8 cellular contexts compared by ENCODE assay signal in genomic region chr3:126083138-126083445, GRCh38. TPM values are rescaled to one million over a fixed set of nuclear protein-coding genes. Genes with fewer than 3 reads are reported as not detected.
DNase-seq lines count a peak whose midpoint lies in the region; ATAC-seq, FAIRE-seq and TF ChIP-seq lines count a peak whose summit lies in the region.

No MANE protein-coding gene starts in this region.

- intact Hi-C loops in adrenal gland (cut with DNase I) (no loop called here), HepG2 (cut with micrococcal nuclease; ENCODE audit: unreplicated experiment) (loop anchor here (5.0 kb wide), 2 partner anchors 91 to 111 kb away; no protein-coding TSS in a partner anchor), tibial artery (cut with DNase I; ENCODE audit: low total_unique reads) (loop anchor here (5.0 kb wide), 1 partner anchor 394 kb away; the partner anchor contains the start of gene ZXDC)

- TF ChIP-seq RAD21 in HepG2 (CRISPR knock-in tag; IDR thresholded peaks at IDR 0.05): no peak

- ATAC-seq in activated T-cell treated with anti-CD3 and anti-CD28 coated beads, Interleukin-2, amount 50 U/mL, for 4 hours: no peak
- no peak for ATAC-seq in HepG2
- ATAC-seq in GM21390 (IDR thresholded peaks at IDR 0.05; ENCODE audit: unreplicated experiment): no peak

- POLR2A ChIA-PET in HepG2 (lab: Yijun Ruan, JAX): no interaction called here

- H2AFZ ChIP-seq in HepG2 (ENCODE audit: low read length): no peak overlapping the region

- TF ChIP-seq CTCF in adrenal gland (IDR thresholded peaks at IDR 0.05) (no peak), HepG2 (CRISPR knock-in tag; IDR thresholded peaks at IDR 0.05) (no peak), tibial artery (IDR thresholded peaks at IDR 0.05) (no peak)

- peak overlapping the region; percentile 78 for H3K9ac ChIP-seq in HepG2 (ENCODE audit: insufficient read depth, low read depth, low read length)

- no peak for DNase-seq in activated T-cell treated with anti-CD3 and anti-CD28 coated beads, Interleukin-2, amount 50 U/mL, for 4 hours
- no peak for DNase-seq in activated T-cell treated with anti-CD3 and anti-CD28 coated beads, Interleukin-2, amount 50 U/mL, for 48 hours
- DNase-seq in adrenal gland: no peak
- DNase-seq in HepG2 (ENCODE audit: low spot score): no peak
- no peak for DNase-seq in tibial artery
- DNase-seq in activated CD4-positive, alpha-beta T cell treated with anti-CD3 and anti-CD28 coated beads, Interleukin-2, amount 50 U/mL, for 1 hour: no peak
- DNase-seq in T-helper 9 cell: no peak

- BruUV-seq in HepG2 (replicated peaks; lab: Mats Ljungman, UMichigan): no TSS peak

- H3K36me3 Mint-ChIP-seq in activated T-cell treated with anti-CD3 and anti-CD28 coated beads, Interleukin-2, amount 50 U/mL, for 4 hours (ENCODE audit: insufficient read depth): no peaks in the 10 kb centered on the region

- no peaks in the 10 kb centered on the region for H3K27me3 Mint-ChIP-seq in activated T-cell treated with anti-CD3 and anti-CD28 coated beads, Interleukin-2, amount 50 U/mL, for 4 hours (ENCODE audit: low read depth)

- H3K27me3 ChIP-seq in adrenal gland (no peaks in the 10 kb centered on the region), HepG2 (ENCODE audit: control insufficient read depth in 1 of 2, insufficient read depth in 2 of 2, low read length in 2 of 2) (no peaks in the 10 kb centered on the region), tibial artery (no peaks in the 10 kb centered on the region)

- H3K9me3 ChIP-seq in adrenal gland (replicated peaks in 1 of 3) (no peaks in the 10 kb centered on the region), HepG2 (ENCODE audit: low read length) (peaks cover 12% of the 10 kb centered on the region), tibial artery (no peaks in the 10 kb centered on the region)

- H3K4me1 ChIP-seq in adrenal gland (replicated peaks in 1 of 2) (peaks cover 0 to 28% of the 10 kb centered on the region in 2 donors), HepG2 (ENCODE audit: insufficient read depth, low read length) (peaks cover 27% of the 10 kb centered on the region), tibial artery (peaks cover 0 to 24% (median 19%) of the 10 kb centered on the region in 4 donors)

- no peak for TF ChIP-seq EP300 in HepG2 (IDR thresholded peaks at IDR 0.05; ENCODE audit: low read depth in 2 of 2, low read length in 2 of 2)
- no peak for TF ChIP-seq EP300 in HepG2 (CRISPR knock-in tag; IDR thresholded peaks at IDR 0.05; ENCODE audit: borderline replicate concordance)

- FAIRE-seq in HepG2 (lab: Jason Lieb, UNC): no peak

- no peaks in the 10 kb centered on the region for H3K9me3 Mint-ChIP-seq in activated T-cell treated with anti-CD3 and anti-CD28 coated beads, Interleukin-2, amount 50 U/mL, for 4 hours

- no peaks in the 10 kb centered on the region for H4K20me1 ChIP-seq in HepG2 (ENCODE audit: insufficient read depth, low read length)

- H3K36me3 ChIP-seq in adrenal gland (replicated peaks in 1 of 2): no peaks in the 10 kb centered on the region
- H3K36me3 ChIP-seq in HepG2 (replicated peaks in 1 of 2; ENCODE audit: control insufficient read depth in 1 of 2, insufficient read depth in 2 of 2, low read length in 2 of 2): no peaks in the 10 kb centered on the region
- peaks cover 0 to 7% (median 0%) of the 10 kb centered on the region in 3 donors for H3K36me3 ChIP-seq in tibial artery

- peak overlapping the region in 4 of 5 donors; percentile 81 to 94 (median 90) for H3K27ac ChIP-seq in adrenal gland
- peak overlapping the region; percentile 76 for H3K27ac ChIP-seq in HepG2 (ENCODE audit: extremely low read length, insufficient read depth, low read length)
- H3K27ac ChIP-seq in tibial artery: peak overlapping the region; percentile 92 to 94

- peak overlapping the region; percentile 92 for H3K4me3 Mint-ChIP-seq in activated T-cell treated with anti-CD3 and anti-CD28 coated beads, Interleukin-2, amount 50 U/mL, for 4 hours

- peaks cover 16% of the 10 kb centered on the region for H3K4me1 Mint-ChIP-seq in activated T-cell treated with anti-CD3 and anti-CD28 coated beads, Interleukin-2, amount 50 U/mL, for 4 hours (ENCODE audit: low read depth)

- H3K79me2 ChIP-seq in HepG2 (ENCODE audit: insufficient read depth, low read length): no peaks in the 10 kb centered on the region

- H3K4me3 ChIP-seq in adrenal gland (peak overlapping the region in 2 of 4 donors; percentile 80), HepG2 (replicated peaks in 1 of 3; ENCODE audit: insufficient read depth in 1 of 3, low read depth in 2 of 3, low read length in 3 of 3) (peak overlapping the region; percentile 79 to 94 (median 82)), tibial artery (peak overlapping the region; percentile 79 to 87)

- 21 to 34% (median 28%) methylated on average over 3 of the region's 3 CpGs for WGBS in adrenal gland, 4 donors
- WGBS in HepG2 (ENCODE audit: low lambda C conversion rate): 20% methylated on average over 3 of the region's 3 CpGs

- in situ Hi-C loops in HepG2 (cut with HindIII; ENCODE audit: extremely low pct_ligation_motif_present, low pct_unique_long_range_greater_than_20kb): no loop called here

- TF ChIP-seq POLR2A in adrenal gland (IDR thresholded peaks at IDR 0.05): no peak
- no peak for TF ChIP-seq POLR2A in HepG2 (IDR thresholded peaks at IDR 0.05; ENCODE audit: insufficient read depth in 1 of 2, low read depth in 2 of 2, low read length in 2 of 2)

- CTCF ChIA-PET in HepG2 (lab: Yijun Ruan, JAX; ENCODE audit: low intra/inter-chr PET ratio, low total read pairs): no interaction called here

- H3K4me2 ChIP-seq in HepG2 (ENCODE audit: low read depth, low read length): peak overlapping the region; percentile 79

TF ChIP-seq in HepG2, 621 proteins besides CTCF, POLR2A, EP300 and RAD21:
- no peak for TF ChIP-seq ELF4 (CRISPR knock-in tag; IDR thresholded peaks at IDR 0.05; ENCODE audit: borderline replicate concordance)
- peak; percentile 9 for TF ChIP-seq AGO2 (optimal IDR thresholded peaks at IDR 0.05; ENCODE audit: low read depth, low read length)
- TF ChIP-seq CHD4 (IDR thresholded peaks at IDR 0.05; ENCODE audit: borderline replicate concordance, low read length): 0 out of 2 replicates have a peak, but pooled peaks have one; percentile 20
- no peak for TF ChIP-seq ZNF350 (CRISPR knock-in tag; IDR thresholded peaks at IDR 0.05; ENCODE audit: borderline replicate concordance, low read depth)
- no peak for TF ChIP-seq ZFP1 (CRISPR knock-in tag; IDR thresholded peaks at IDR 0.05)

RNA-seq across cellular contexts. Expression of gene SLC41A3, which starts 0.8 kb away (rescaled TPM):
- total RNA-seq in activated T-cell treated with anti-CD3 and anti-CD28 coated beads, Interleukin-2, amount 50 U/mL, for 4 hours: 10 to 100 TPM; 23.6 to 28.1 (median 25.4) TPM
- total RNA-seq in adrenal gland (100 to 1,000 TPM in 3 of 8 donors, 10 to 100 TPM in 5; 61.0 to 140 (median 97.1) TPM), HepG2 (2016; rRNA removed; fragmentation: Illumina TruSeq; extraction: Trizol) (16.2 and 26.0 TPM in 2 replicates)
- polyA plus RNA-seq in adrenal gland (10 to 100 TPM; 40.8 to 51.3 (median 48.9) TPM), HepG2 (2011; rRNA removed) (71.1 and 86.1 TPM in 2 replicates)
- total RNA-seq in HepG2 (2016; cell fraction: cytosol; rRNA removed; fragmentation: Illumina TruSeq; extraction: Trizol; ENCODE audit: low read depth): 13.0 and 13.9 TPM in 2 replicates
- 14.4 and 25.9 TPM in 2 replicates for total RNA-seq in HepG2 (2016; cell fraction: insoluble cytoplasmic fraction; rRNA removed; fragmentation: Illumina TruSeq; extraction: Trizol)
- 26.7 and 29.5 TPM in 2 replicates for total RNA-seq in HepG2 (2016; cell fraction: membrane; rRNA removed; fragmentation: Illumina TruSeq; extraction: Trizol)
- total RNA-seq in HepG2 (2016; cell fraction: nucleus; rRNA removed; fragmentation: Illumina TruSeq; extraction: Trizol): 29.5 and 32.0 TPM in 2 replicates
- polyA plus RNA-seq in HepG2 (2011; cell fraction: cytosol; rRNA removed): 96.6 and 106 TPM in 2 replicates
- polyA plus RNA-seq in HepG2 (2011; cell fraction: nucleus; rRNA removed): 91.3 and 94.1 TPM in 2 replicates
- 29.5 and 44.0 TPM in 2 replicates for polyA plus RNA-seq in HepG2 (2012)
- polyA plus RNA-seq in HepG2 (2016; cell fraction: cytosol; fragmentation: Illumina TruSeq; extraction: Trizol; ENCODE audit: low read depth): 14.8 and 14.9 TPM in 2 replicates
- polyA plus RNA-seq in HepG2 (2016; cell fraction: insoluble cytoplasmic fraction; fragmentation: Illumina TruSeq; extraction: Trizol; ENCODE audit: low read depth): 15.7 and 17.4 TPM in 2 replicates
- polyA plus RNA-seq in HepG2 (2016; cell fraction: membrane; fragmentation: Illumina TruSeq; extraction: Trizol; ENCODE audit: low read depth): 21.4 and 26.3 TPM in 2 replicates
- 46.8 and 48.2 TPM in 2 replicates for polyA plus RNA-seq in HepG2 (2016; cell fraction: nucleus; fragmentation: Illumina TruSeq; extraction: Trizol; ENCODE audit: insufficient read depth, low read depth)
- 115 and 139 TPM in 2 replicates for polyA minus RNA-seq in HepG2 (2011; rRNA and poly(A)+ RNA removed; ENCODE audit: low replicate concordance)
- 31.0 and 41.7 TPM in 2 replicates for polyA minus RNA-seq in HepG2 (2011; cell fraction: cytosol; rRNA and poly(A)+ RNA removed)
- polyA minus RNA-seq in HepG2 (2011; cell fraction: nucleus; rRNA and poly(A)+ RNA removed): 32.1 and 40.2 TPM in 2 replicates

Comparison
In these comparisons a context has a peak if more than half of its experiments do, and no peak if none do; other contexts are left out.
1. intact Hi-C loops: an anchor here in HepG2 (5.0 kb wide) and tibial artery (5.0 kb wide); none called in adrenal gland.